ENCODE assay signal across 8 cellular contexts in the genomic region with DNA sequence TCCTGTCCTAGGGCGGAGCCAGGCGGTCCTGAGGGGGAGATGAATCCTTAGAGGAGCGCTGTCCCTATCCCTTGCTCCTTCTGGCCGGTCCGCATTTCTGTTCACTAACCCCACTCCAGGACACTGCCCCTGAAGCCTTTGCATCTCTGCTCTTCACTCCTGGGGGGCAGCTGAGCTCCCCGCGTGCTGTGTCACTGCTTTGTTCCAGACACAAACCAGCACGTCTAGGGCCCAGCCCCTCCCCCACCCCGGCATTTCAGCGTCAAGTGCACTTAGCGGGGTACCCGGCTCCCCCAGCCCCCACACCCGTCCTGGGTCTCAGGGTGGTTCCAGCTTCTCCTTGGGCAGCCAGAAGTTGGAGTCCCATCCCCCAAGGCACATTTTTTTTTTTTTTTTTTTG. TPM values are rescaled to one million over a fixed set of nuclear protein-coding genes. Genes with fewer than 3 reads are reported as not detected.
DNase-seq lines count a peak whose midpoint lies in the region; ATAC-seq and TF ChIP-seq lines count a peak whose summit lies in the region.

No MANE protein-coding gene starts in this region.

- H3K9me3 ChIP-seq in mucosa of descending colon (no peaks in the 10 kb centered on the region), thoracic aorta (no peaks in the 10 kb centered on the region)

- H3K4me3 ChIP-seq in mucosa of descending colon (no peak overlapping the region), thoracic aorta (peak overlapping the region; percentile 62)

- H3K27me3 ChIP-seq in thoracic aorta (replicated peaks; ENCODE audit: insufficient read depth), result no peaks in the 10 kb centered on the region

- H3K36me3 Mint-ChIP-seq in activated naive CD4-positive, alpha-beta T cell treated with anti-CD3 and anti-CD28 coated beads, Interleukin-2, amount 10 ng/mL, durations not matched to agents 7 days and 5 days, result no peaks in the 10 kb centered on the region
- H3K36me3 Mint-ChIP-seq in chondrocyte (ENCODE audit: low read depth), result no peaks in the 10 kb centered on the region

- peak overlapping the region; percentile 67 for H3K4me3 Mint-ChIP-seq in activated naive CD4-positive, alpha-beta T cell treated with anti-CD3 and anti-CD28 coated beads, Interleukin-2, amount 10 ng/mL, durations not matched to agents 7 days and 5 days
- H3K4me3 Mint-ChIP-seq in chondrocyte (ENCODE audit: unreplicated experiment), result no peak overlapping the region

- H3K27ac ChIP-seq in thoracic aorta, result no peak overlapping the region

- H3K36me3 ChIP-seq in mucosa of descending colon (ENCODE audit: low read depth) (no peaks in the 10 kb centered on the region), thoracic aorta (no peaks in the 10 kb centered on the region)

- H3K4me1 Mint-ChIP-seq in activated naive CD4-positive, alpha-beta T cell treated with anti-CD3 and anti-CD28 coated beads, Interleukin-2, amount 10 ng/mL, durations not matched to agents 7 days and 5 days, result peaks cover 51% of the 10 kb centered on the region
- H3K4me1 Mint-ChIP-seq in chondrocyte (ENCODE audit: low read depth), result peaks cover 24% of the 10 kb centered on the region

- intact Hi-C loops in mucosa of descending colon (cut with DNase I, micrococcal nuclease), result no loop called here

- TF ChIP-seq CTCF in chondrocyte (IDR thresholded peaks at IDR 0.05) (no peak), mucosa of descending colon (IDR thresholded peaks at IDR 0.05) (no peak), thoracic aorta (IDR thresholded peaks at IDR 0.05) (no peak)

- peaks cover 48% of the 10 kb centered on the region for H3K4me1 ChIP-seq in mucosa of descending colon (ENCODE audit: low read depth)
- H3K4me1 ChIP-seq in thoracic aorta (ENCODE audit: control insufficient read depth in 1 of 2, low read depth in 2 of 2), result peaks cover 35 to 60% of the 10 kb centered on the region in 2 donors

- peak overlapping the region; percentile 60 for H3K27ac Mint-ChIP-seq in activated naive CD4-positive, alpha-beta T cell treated with anti-CD3 and anti-CD28 coated beads, Interleukin-2, amount 10 ng/mL, durations not matched to agents 7 days and 5 days
- H3K27ac Mint-ChIP-seq in chondrocyte (ENCODE audit: unreplicated experiment), result no peak overlapping the region

- no peak for ATAC-seq in mucosa of descending colon
- no peak for ATAC-seq in thoracic aorta (ENCODE audit: insufficient number of reproducible peaks, low FRiP score, low read depth)
- ATAC-seq in HG03039 (IDR thresholded peaks at IDR 0.05; ENCODE audit: unreplicated experiment), result no peak
- ATAC-seq in GM18861 (IDR thresholded peaks at IDR 0.05; ENCODE audit: unreplicated experiment), result no peak

- H3K9me3 Mint-ChIP-seq in activated naive CD4-positive, alpha-beta T cell treated with anti-CD3 and anti-CD28 coated beads, Interleukin-2, amount 10 ng/mL, durations not matched to agents 7 days and 5 days, result no peaks in the 10 kb centered on the region
- H3K9me3 Mint-ChIP-seq in chondrocyte (ENCODE audit: low read depth), result no peaks in the 10 kb centered on the region

- DNase-seq in activated naive CD4-positive, alpha-beta T cell treated with anti-CD3 and anti-CD28 coated beads, Interleukin-2, amount 10 ng/mL, durations not matched to agents 7 days and 5 days, result no peak
- no peak for DNase-seq in activated naive CD4-positive, alpha-beta T cell (lab: John Stamatoyannopoulos, UW)
- peak; percentile 59 for DNase-seq in chondrocyte (ENCODE audit: low spot score)
- peak in 2 of 3 donors; percentile 20 to 56 for DNase-seq in mucosa of descending colon
- DNase-seq in thoracic aorta (ENCODE audit: low spot score), result no peak
- no peak for DNase-seq in NOMO-1 (lab: John Stamatoyannopoulos, UW; ENCODE audit: unreplicated experiment in 2 of 2)

- CTCF ChIA-PET in activated naive CD4-positive, alpha-beta T cell treated with anti-CD3 and anti-CD28 coated beads, Interleukin-2, amount 10 ng/mL, durations not matched to agents 7 days and 5 days (lab: Charles Lee), result interaction anchor here (0.7 to 1.4 kb wide), 7 partner anchors 15 to 497 kb away, joined by 3 to 9 read pairs (median 5); no protein-coding TSS in a partner anchor

- H3K27me3 Mint-ChIP-seq in activated naive CD4-positive, alpha-beta T cell treated with anti-CD3 and anti-CD28 coated beads, Interleukin-2, amount 10 ng/mL, durations not matched to agents 7 days and 5 days, result peaks cover 47% of the 10 kb centered on the region
- peaks cover 2% of the 10 kb centered on the region for H3K27me3 Mint-ChIP-seq in chondrocyte (ENCODE audit: low read depth)

RNA-seq across cellular contexts. Expression of gene CORO6, which starts 8.9 kb away (rescaled TPM):
- 6.7 to 7.6 TPM (median 7.2 TPM) in 3 replicates for total RNA-seq in chondrocyte
- 10 to 100 TPM in 1 of 3 donors, 1 to 10 TPM in 2; 1.2 to 21.3 (median 2.5) TPM for total RNA-seq in mucosa of descending colon
- 10 to 100 TPM; 35.5 to 55.0 TPM for total RNA-seq in thoracic aorta

RNA-seq across cellular contexts. Expression of gene ANKRD13B, which starts 20.9 kb away (rescaled TPM):
- total RNA-seq in chondrocyte (21.6 to 27.1 TPM (median 24.5 TPM) in 3 replicates), mucosa of descending colon (10 to 100 TPM in 1 of 3 donors, 1 to 10 TPM in 2; 2.2 to 11.2 (median 3.3) TPM), thoracic aorta (10 to 100 TPM; 11.5 to 35.5 TPM)

RNA-seq across cellular contexts. Expression of gene GIT1, which starts 24.4 kb away (rescaled TPM):
- total RNA-seq in chondrocyte, result 32.1 to 37.7 TPM (median 35.7 TPM) in 3 replicates
- 10 to 100 TPM; 28.6 to 41.0 (median 37.2) TPM for total RNA-seq in mucosa of descending colon
- total RNA-seq in thoracic aorta, result 10 to 100 TPM; 24.1 to 35.3 TPM

RNA-seq across cellular contexts. Expression of gene TP53I13, which starts 45.4 kb away (rescaled TPM):
- 44.6 to 49.8 TPM (median 48.3 TPM) in 3 replicates for total RNA-seq in chondrocyte
- 10 to 100 TPM; 43.9 to 75.4 (median 46.9) TPM for total RNA-seq in mucosa of descending colon
- 10 to 100 TPM; 54.4 to 92.6 TPM for total RNA-seq in thoracic aorta

RNA-seq across cellular contexts. Expression of gene ABHD15, which starts 47.0 kb away (rescaled TPM):
- 10.2 to 16.7 TPM (median 11.7 TPM) in 3 replicates for total RNA-seq in chondrocyte
- total RNA-seq in mucosa of descending colon, result 10 to 100 TPM; 12.9 to 19.5 (median 13.6) TPM
- 10 to 100 TPM; 11.3 to 24.0 TPM for total RNA-seq in thoracic aorta

Comparison
In these comparisons a context has a peak if more than half of its experiments do, and no peak if none do; other contexts are left out.
1. DNase-seq: peak in chondrocyte (single experiment) and mucosa of descending colon (2 of 3); none in activated naive CD4-positive, alpha-beta T cell treated with anti-CD3 and anti-CD28 coated beads, Interleukin-2, amount 10 ng/mL, durations not matched to agents 7 days and 5 days (single experiment), activated naive CD4-positive, alpha-beta T cell (0 of 4), thoracic aorta (single experiment) and NOMO-1 (0 of 2).